Comparison of ENCODE assay signal across 24 cellular contexts in genomic region chr11:76589945-76590630, GRCh38.
DNase-seq lines count a peak whose midpoint lies in the region; ATAC-seq and TF ChIP-seq lines count a peak whose summit lies in the region.
"Had no signal": no experiment of that assay in that cellular context is flagged by ENCODE, and none has a peak within 500 bp of the region (broad histone marks: within the 10 kb centered on the region; RNA-seq: fewer than 3 reads in every experiment).

No MANE protein-coding gene starts in this region.

- H3K36me3 Mint-ChIP-seq in activated naive CD4-positive, alpha-beta T cell treated with anti-CD3 and anti-CD28 coated beads, Interleukin-2, amount 50 U/mL, for 72 hours: no peaks in the 10 kb centered on the region
- H3K36me3 Mint-ChIP-seq in activated naive CD4-positive, alpha-beta T cell treated with anti-CD3 and anti-CD28 coated beads for 36 hours (ENCODE audit: low read depth): no peaks in the 10 kb centered on the region
- peaks cover 39% of the 10 kb centered on the region for H3K36me3 Mint-ChIP-seq in activated T-helper 2 cell treated with anti-CD3 and anti-CD28 coated beads, Interferon-gamma antibody, Interleukin-2, Interleukin-4, amounts not matched to agents 10 μg/mL and 5 μg/mL and 100 μg/mL, durations not matched to agents 14 hours and 24 hours and 36 hours (ENCODE audit: low read depth)
- H3K36me3 Mint-ChIP-seq: WTC11 had no signal

- H4K5ac ChIP-seq in mesendoderm (ENCODE audit: low read length): no peak overlapping the region

- no peaks in the 10 kb centered on the region for H3K79me1 ChIP-seq in mesendoderm (ENCODE audit: low read length)

- intact Hi-C loops in activated naive CD4-positive, alpha-beta T cell treated with anti-CD3 and anti-CD28 coated beads for 36 hours (cut with micrococcal nuclease): no loop called here
- intact Hi-C loops in activated T-helper 2 cell treated with anti-CD3 and anti-CD28 coated beads, Interferon-gamma antibody, Interleukin-2, Interleukin-4, amounts not matched to agents 10 μg/mL and 5 μg/mL and 100 μg/mL, durations not matched to agents 14 hours and 24 hours and 36 hours (cut with micrococcal nuclease): loop anchor here (2.0 to 5.0 kb wide), 3 partner anchors 21 to 83 kb away; no protein-coding TSS in a partner anchor
- intact Hi-C loops in transverse colon (cut with DNase I; ENCODE audit: low total_unique reads): no loop called here

- no peak for TF ChIP-seq EP300 in transverse colon (IDR thresholded peaks at IDR 0.05; ENCODE audit: low read depth)

- H3K27ac ChIP-seq in mesendoderm (ENCODE audit: low read depth, low read length) (no peak overlapping the region), transverse colon (peak overlapping the region; percentile 38 to 83 (median 80))
- H3K27ac ChIP-seq: dorsolateral prefrontal cortex, RWPE1, testis had no signal

- H2AK5ac ChIP-seq in mesendoderm (ENCODE audit: low read length): no peak overlapping the region

- H3K4me1 Mint-ChIP-seq in activated naive CD4-positive, alpha-beta T cell treated with anti-CD3 and anti-CD28 coated beads for 36 hours (ENCODE audit: low read depth): peaks cover 10% of the 10 kb centered on the region
- H3K4me1 Mint-ChIP-seq in activated T-helper 2 cell treated with anti-CD3 and anti-CD28 coated beads, Interferon-gamma antibody, Interleukin-2, Interleukin-4, amounts not matched to agents 10 μg/mL and 5 μg/mL and 100 μg/mL, durations not matched to agents 14 hours and 24 hours and 36 hours (ENCODE audit: low read depth): peaks cover 74% of the 10 kb centered on the region
- H3K4me1 Mint-ChIP-seq: central memory CD8-positive, alpha-beta T cell had no signal

- no peak overlapping the region for H3K9ac ChIP-seq in mesendoderm (ENCODE audit: low read length)
- H3K9ac ChIP-seq: SK-N-SH had no signal

- no peak overlapping the region for H3K4me3 Mint-ChIP-seq in activated naive CD4-positive, alpha-beta T cell treated with anti-CD3 and anti-CD28 coated beads for 36 hours
- H3K4me3 Mint-ChIP-seq in activated T-helper 2 cell treated with anti-CD3 and anti-CD28 coated beads, Interferon-gamma antibody, Interleukin-2, Interleukin-4, amounts not matched to agents 10 μg/mL and 5 μg/mL and 100 μg/mL, durations not matched to agents 14 hours and 24 hours and 36 hours (ENCODE audit: low read depth): no peak overlapping the region
- H3K4me3 Mint-ChIP-seq: central memory CD8-positive, alpha-beta T cell; WTC11 had no signal

- H3K36me3 ChIP-seq in mesendoderm (ENCODE audit: control insufficient read depth, insufficient read depth, low read length) (no peaks in the 10 kb centered on the region), transverse colon (no peaks in the 10 kb centered on the region)

- H3K4me2 ChIP-seq in mesendoderm (ENCODE audit: low read length): no peak overlapping the region
- H3K4me2 ChIP-seq: SK-N-SH had no signal

- H4K8ac ChIP-seq in mesendoderm (ENCODE audit: low read depth, low read length): no peak overlapping the region

- H2BK120ac ChIP-seq in mesendoderm (ENCODE audit: low read depth, low read length): no peak overlapping the region

- TF ChIP-seq CTCF in transverse colon (IDR thresholded peaks at IDR 0.05): no peak

- no peak overlapping the region for H3K4ac ChIP-seq in mesendoderm (ENCODE audit: low read depth, low read length)

- H3K4me1 ChIP-seq in mesendoderm (ENCODE audit: control insufficient read depth, low read depth, low read length): no peaks in the 10 kb centered on the region
- peaks cover 0 to 53% (median 28%) of the 10 kb centered on the region in 4 donors for H3K4me1 ChIP-seq in transverse colon
- H3K4me1 ChIP-seq: testis had no signal

- CTCF ChIA-PET in activated naive CD4-positive, alpha-beta T cell treated with anti-CD3 and anti-CD28 coated beads for 36 hours (lab: Charles Lee): interaction anchor here (1.2 kb wide), 1 partner anchor 455 kb away, joined by 3 read pairs; no protein-coding TSS in a partner anchor

- H3K18ac ChIP-seq in mesendoderm (ENCODE audit: low read length): no peak overlapping the region

- H3K27me3 ChIP-seq in mesendoderm (ENCODE audit: insufficient read depth, low read length, poor library complexity) (no peaks in the 10 kb centered on the region), transverse colon (no peaks in the 10 kb centered on the region)
- H3K27me3 ChIP-seq: testis had no signal

- H2BK5ac ChIP-seq in mesendoderm (ENCODE audit: low read length): no peak overlapping the region

- ATAC-seq in activated naive CD4-positive, alpha-beta T cell treated with anti-CD3 and anti-CD28 coated beads, Interleukin-2, amount 50 U/mL, for 72 hours: no peak
- no peak for ATAC-seq in GM19035 (IDR thresholded peaks at IDR 0.05; ENCODE audit: unreplicated experiment)
- ATAC-seq: WTC11 had no signal

- H3K56ac ChIP-seq in mesendoderm (ENCODE audit: low read length): no peak overlapping the region

- H3K79me2 ChIP-seq in mesendoderm (ENCODE audit: control insufficient read depth, insufficient read depth, low read length): no peaks in the 10 kb centered on the region

- in situ Hi-C loops in transverse colon (cut with MboI; ENCODE audit: low pct_ligation_motif_present in 1 of 4, low pct_unique_long_range_greater_than_20kb in 1 of 4, low sequenced_read_pairs in 3 of 4): no loop called here

- peak overlapping the region; percentile 44 to 82 for H3K27ac Mint-ChIP-seq in activated naive CD4-positive, alpha-beta T cell treated with anti-CD3 and anti-CD28 coated beads, Interleukin-2, amount 50 U/mL, for 72 hours
- H3K27ac Mint-ChIP-seq in activated naive CD4-positive, alpha-beta T cell treated with anti-CD3 and anti-CD28 coated beads for 36 hours: no peak overlapping the region
- H3K27ac Mint-ChIP-seq in activated T-helper 2 cell treated with anti-CD3 and anti-CD28 coated beads, Interferon-gamma antibody, Interleukin-2, Interleukin-4, amounts not matched to agents 10 μg/mL and 5 μg/mL and 100 μg/mL, durations not matched to agents 14 hours and 24 hours and 36 hours: peak overlapping the region; percentile 96
- H3K27ac Mint-ChIP-seq: WTC11 had no signal

- TF ChIP-seq POLR2A in transverse colon (IDR thresholded peaks at IDR 0.05): no peak

- WGBS in mesendoderm (ENCODE audit: extremely low coverage, insufficient coverage, low lambda C conversion rate): no CpG with 5 or more reads among the region's 9 CpGs
- 71% methylated on average over 9 of the region's 9 CpGs; no CpG with 5 or more reads in 1 of the 2 donors for WGBS in transverse colon (ENCODE audit: low coverage in 1 of 2), 2 donors

- H3K9me3 Mint-ChIP-seq in activated naive CD4-positive, alpha-beta T cell treated with anti-CD3 and anti-CD28 coated beads, Interleukin-2, amount 50 U/mL, for 72 hours: no peaks in the 10 kb centered on the region
- no peaks in the 10 kb centered on the region for H3K9me3 Mint-ChIP-seq in activated naive CD4-positive, alpha-beta T cell treated with anti-CD3 and anti-CD28 coated beads for 36 hours
- H3K9me3 Mint-ChIP-seq in activated T-helper 2 cell treated with anti-CD3 and anti-CD28 coated beads, Interferon-gamma antibody, Interleukin-2, Interleukin-4, amounts not matched to agents 10 μg/mL and 5 μg/mL and 100 μg/mL, durations not matched to agents 14 hours and 24 hours and 36 hours: peaks cover 27% of the 10 kb centered on the region
- H3K9me3 Mint-ChIP-seq: central memory CD8-positive, alpha-beta T cell had no signal

- no peak for DNase-seq in activated naive CD4-positive, alpha-beta T cell treated with anti-CD3 and anti-CD28 coated beads, Interleukin-2, amount 50 U/mL, for 72 hours (ENCODE audit: low spot score in 2 of 2)
- DNase-seq in activated naive CD4-positive, alpha-beta T cell treated with anti-CD3 and anti-CD28 coated beads for 36 hours: no peak
- DNase-seq in activated T-helper 2 cell treated with anti-CD3 and anti-CD28 coated beads, Interferon-gamma antibody, Interleukin-2, Interleukin-4, amounts not matched to agents 10 μg/mL and 5 μg/mL and 100 μg/mL, durations not matched to agents 14 hours and 24 hours and 36 hours (ENCODE audit: low spot score): no peak
- DNase-seq in mesendoderm: no peak
- DNase-seq in transverse colon: no peak
- no peak for DNase-seq in stimulated activated CD4-positive, alpha-beta T cell treated with anti-CD3 and anti-CD28 coated beads, Interleukin-15, amount 100 ng/mL, for 24 hours
- no peak for DNase-seq in NCI-H146 treated with DMSO at 0.1 percent for 48 hours (lab: John Stamatoyannopoulos, UW; ENCODE audit: unreplicated experiment)
- DNase-seq: activated naive CD4-positive, alpha-beta T cell treated with Interleukin-2 at 50 U/mL for 16 hours; C1 segment of cervical spinal cord; dorsolateral prefrontal cortex; IMR-90; kidney glomerular epithelial cell; mammary epithelial cell; NCI-H1092 treated with DMSO at 0.1 percent for 48 hours; NCI-H2081 treated with DMSO at 0.1 percent for 48 hours; NCI-H82; occipital lobe; T1000; testis had no signal

- H3K4me3 ChIP-seq in mesendoderm (ENCODE audit: low read length) (no peak overlapping the region), transverse colon (no peak overlapping the region)
- H3K4me3 ChIP-seq: dorsolateral prefrontal cortex, testis had no signal

- no peaks in the 10 kb centered on the region for H3K9me3 ChIP-seq in transverse colon
- H3K9me3 ChIP-seq: SK-N-SH, testis had no signal

- H3K23ac ChIP-seq in mesendoderm (ENCODE audit: low read length): peak overlapping the region; percentile 7

- H2BK15ac ChIP-seq in mesendoderm (replicated peaks; ENCODE audit: low read depth): no peak overlapping the region

- peaks cover 5% of the 10 kb centered on the region for H3K27me3 Mint-ChIP-seq in activated naive CD4-positive, alpha-beta T cell treated with anti-CD3 and anti-CD28 coated beads for 36 hours (ENCODE audit: low read depth)
- H3K27me3 Mint-ChIP-seq in activated T-helper 2 cell treated with anti-CD3 and anti-CD28 coated beads, Interferon-gamma antibody, Interleukin-2, Interleukin-4, amounts not matched to agents 10 μg/mL and 5 μg/mL and 100 μg/mL, durations not matched to agents 14 hours and 24 hours and 36 hours (ENCODE audit: low read depth): no peaks in the 10 kb centered on the region
- H3K27me3 Mint-ChIP-seq: central memory CD8-positive, alpha-beta T cell had no signal
